36 cellular contexts compared by ENCODE assay signal in genomic region chr4:24141836-24142235, GRCh38.
"Had no signal": no experiment of that assay in that cellular context is flagged by ENCODE, and none has a peak within 500 bp of the region (broad histone marks: within the 10 kb centered on the region; RNA-seq: fewer than 3 reads in every experiment).

No MANE protein-coding gene starts in this region.

- DNase-seq: activated CD4-positive, alpha-beta memory T cell treated with anti-CD3 and anti-CD28 coated beads for 36 hours; activated CD4-positive, alpha-beta T cell treated with anti-CD3 and anti-CD28 coated beads for 4 hours; activated CD4-positive, alpha-beta T cell treated with anti-CD3 and anti-CD28 coated beads, Interleukin-2, amount 50 U/mL, for 1 hour; activated CD4-positive, CD25-positive, alpha-beta regulatory T cell treated with anti-CD3 and anti-CD28 coated beads, Interleukin-2, amount 50 U/mL, for 72 hours; activated CD8-positive, alpha-beta memory T cell treated with anti-CD3 and anti-CD28 coated beads, Interleukin-2, amount 50 U/mL, for 4 hours; activated gamma-delta T cell treated with Interleukin-2 at 50 U/mL for 16 hours; activated naive CD4-positive, alpha-beta T cell treated with anti-CD3 and anti-CD28 coated beads, Interleukin-2, amount 10 ng/mL, durations not matched to agents 7 days and 5 days; activated naive CD8-positive, alpha-beta T cell treated with anti-CD3 and anti-CD28 coated beads, Interleukin-2, amount 50 U/mL, for 24 hours; activated T-cell treated with anti-CD3 and anti-CD28 coated beads for 4 hours; activated T-cell treated with anti-CD3 and anti-CD28 coated beads, Interleukin-2, amount 50 U/mL, for 4 hours; anterior cingulate cortex; brain microvascular endothelial cell; central memory CD4-positive, alpha-beta T cell; MG63; NCI-H1048; NCI-H1105 treated with DMSO at 0.1 percent for 48 hours; NCI-H1436; NCI-H1694; NCI-H1930; NCI-H2081 treated with DMSO at 0.1 percent for 48 hours; NCI-H226; NCI-H446 treated with DMSO at 0.1 percent for 48 hours; NCI-H524; NCI-H69; NK-92 treated with Interleukin-12 subunit alpha and Interleukin-12 subunit beta, amount 100 ng/mL, for 24 hours; PC-3; Peyer's patch; RPMI8226; SHP77 treated with DMSO at 0.1 percent for 48 hours; SK-N-SH had no signal

- H3K4me1 Mint-ChIP-seq: activated naive CD4-positive, alpha-beta T cell treated with anti-CD3 and anti-CD28 coated beads, Interleukin-2, amount 10 ng/mL, durations not matched to agents 7 days and 5 days; activated naive CD8-positive, alpha-beta T cell treated with anti-CD3 and anti-CD28 coated beads, Interleukin-2, amount 50 U/mL, for 24 hours had no signal

- H3K9me3 Mint-ChIP-seq: activated CD4-positive, alpha-beta memory T cell treated with anti-CD3 and anti-CD28 coated beads for 36 hours; activated naive CD4-positive, alpha-beta T cell treated with anti-CD3 and anti-CD28 coated beads, Interleukin-2, amount 10 ng/mL, durations not matched to agents 7 days and 5 days; activated naive CD8-positive, alpha-beta T cell treated with anti-CD3 and anti-CD28 coated beads, Interleukin-2, amount 50 U/mL, for 24 hours; activated T-cell treated with anti-CD3 and anti-CD28 coated beads, Interleukin-2, amount 50 U/mL, for 4 hours; activated T-helper 1 cell treated with anti-CD3 and anti-CD28 coated beads, Interleukin-12 subunit alpha, Interleukin-12 subunit beta, Interleukin-2, Interleukin-4 antibody, amounts not matched to agents 30 ng/mL and 10 ng/mL and 1 ng/mL, durations not matched to agents 14 hours and 24 hours and 36 hours; T-helper 1 cell treated with Interleukin-12 subunit alpha and Interleukin-12 subunit beta and Interleukin-4 antibody, amounts not matched to agents 30 μg/mL and 1 μg/mL, for 36 hours; T-helper 2 cell treated with Interferon-gamma antibody and Interleukin-4, amounts not matched to agents 5 μg/mL and 100 μg/mL, for 36 hours; WTC11 had no signal

- ATAC-seq: activated naive CD8-positive, alpha-beta T cell treated with anti-CD3 and anti-CD28 coated beads, Interleukin-2, amount 50 U/mL, for 24 hours; activated T-cell treated with anti-CD3 and anti-CD28 coated beads, Interleukin-2, amount 50 U/mL, for 4 hours; PC-3; WTC11 had no signal

- H3K36me3 ChIP-seq: brain microvascular endothelial cell, MG63, Peyer's patch, SJSA1 had no signal

- H3K27me3 Mint-ChIP-seq: activated CD4-positive, alpha-beta memory T cell treated with anti-CD3 and anti-CD28 coated beads for 36 hours; activated naive CD4-positive, alpha-beta T cell treated with anti-CD3 and anti-CD28 coated beads, Interleukin-2, amount 10 ng/mL, durations not matched to agents 7 days and 5 days; activated naive CD8-positive, alpha-beta T cell; activated naive CD8-positive, alpha-beta T cell treated with anti-CD3 and anti-CD28 coated beads, Interleukin-2, amount 50 U/mL, for 24 hours had no signal

- H3K4me3 ChIP-seq: MG63, Peyer's patch, SJSA1 had no signal

- H3K36me3 Mint-ChIP-seq: activated CD4-positive, alpha-beta memory T cell treated with anti-CD3 and anti-CD28 coated beads for 36 hours; activated naive CD4-positive, alpha-beta T cell treated with anti-CD3 and anti-CD28 coated beads, Interleukin-2, amount 10 ng/mL, durations not matched to agents 7 days and 5 days; activated naive CD8-positive, alpha-beta T cell; WTC11 had no signal

- H3K27ac Mint-ChIP-seq: activated CD4-positive, alpha-beta memory T cell treated with anti-CD3 and anti-CD28 coated beads for 36 hours; activated naive CD4-positive, alpha-beta T cell treated with anti-CD3 and anti-CD28 coated beads, Interleukin-2, amount 10 ng/mL, durations not matched to agents 7 days and 5 days; activated naive CD8-positive, alpha-beta T cell; activated naive CD8-positive, alpha-beta T cell treated with anti-CD3 and anti-CD28 coated beads, Interleukin-2, amount 50 U/mL, for 24 hours; activated T-helper 1 cell treated with anti-CD3 and anti-CD28 coated beads, Interleukin-12 subunit alpha, Interleukin-12 subunit beta, Interleukin-2, Interleukin-4 antibody, amounts not matched to agents 30 ng/mL and 10 ng/mL and 1 ng/mL, durations not matched to agents 14 hours and 24 hours and 36 hours; T-helper 1 cell treated with Interleukin-12 subunit alpha and Interleukin-12 subunit beta and Interleukin-4 antibody, amounts not matched to agents 30 μg/mL and 1 μg/mL, for 36 hours; T-helper 2 cell treated with Interferon-gamma antibody and Interleukin-4, amounts not matched to agents 5 μg/mL and 100 μg/mL, for 36 hours; WTC11 had no signal

- H3K27ac ChIP-seq: brain microvascular endothelial cell, Peyer's patch, SJSA1 had no signal

- H3K4me3 Mint-ChIP-seq: activated CD4-positive, alpha-beta memory T cell treated with anti-CD3 and anti-CD28 coated beads for 36 hours; activated naive CD4-positive, alpha-beta T cell treated with anti-CD3 and anti-CD28 coated beads, Interleukin-2, amount 10 ng/mL, durations not matched to agents 7 days and 5 days; activated naive CD8-positive, alpha-beta T cell; activated naive CD8-positive, alpha-beta T cell treated with anti-CD3 and anti-CD28 coated beads, Interleukin-2, amount 50 U/mL, for 24 hours; activated T-cell treated with anti-CD3 and anti-CD28 coated beads, Interleukin-2, amount 50 U/mL, for 4 hours; activated T-helper 1 cell treated with anti-CD3 and anti-CD28 coated beads, Interleukin-12 subunit alpha, Interleukin-12 subunit beta, Interleukin-2, Interleukin-4 antibody, amounts not matched to agents 30 ng/mL and 10 ng/mL and 1 ng/mL, durations not matched to agents 14 hours and 24 hours and 36 hours; T-helper 1 cell treated with Interleukin-12 subunit alpha and Interleukin-12 subunit beta and Interleukin-4 antibody, amounts not matched to agents 30 μg/mL and 1 μg/mL, for 36 hours; T-helper 2 cell treated with Interferon-gamma antibody and Interleukin-4, amounts not matched to agents 5 μg/mL and 100 μg/mL, for 36 hours; WTC11 had no signal

- H3K27me3 ChIP-seq: brain microvascular endothelial cell, MG63, Peyer's patch, SJSA1 had no signal
